In the genomic region with DNA sequence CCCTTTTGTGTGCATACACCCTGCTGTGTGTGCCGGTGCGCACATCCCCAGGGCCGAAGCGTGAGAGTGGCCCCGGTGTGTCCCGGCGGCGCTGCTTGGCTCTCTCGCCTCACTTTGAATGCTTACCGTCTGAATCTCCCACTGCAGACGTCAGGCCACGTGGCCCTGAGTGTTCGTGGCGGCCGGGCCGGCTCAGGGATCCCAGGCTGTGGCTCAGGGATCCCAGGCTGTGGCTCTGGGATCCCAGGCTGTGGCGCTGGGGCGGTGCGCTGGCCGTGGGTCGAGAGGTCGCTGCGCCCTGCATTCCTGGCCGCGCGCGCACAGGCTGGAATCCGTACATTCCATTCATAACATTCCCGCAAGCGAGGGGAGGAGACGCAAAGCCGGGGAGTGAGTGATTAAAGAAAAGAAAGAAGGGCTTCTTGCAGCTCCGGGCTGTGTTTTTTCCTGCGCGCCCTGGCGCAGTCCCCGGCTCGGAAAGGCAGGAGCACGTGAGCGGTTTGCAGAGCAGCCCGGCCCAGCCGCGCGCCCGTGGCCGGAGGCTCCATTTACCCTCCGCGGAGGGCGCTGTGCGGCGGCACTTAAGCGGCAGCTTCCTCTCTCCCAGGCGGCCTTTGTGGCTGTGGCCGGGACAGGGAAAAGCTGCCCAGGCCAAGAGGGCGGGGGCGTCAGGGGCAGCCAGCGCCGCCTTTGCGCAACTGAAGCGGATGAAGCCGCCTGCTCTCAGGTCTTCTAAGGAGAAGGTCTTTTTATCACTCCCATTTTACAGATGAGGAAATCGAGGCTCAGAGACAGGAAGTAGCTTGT, we compare ENCODE assay signal across 1 cellular context.
A peak's percentile ranks its signal among the peaks of the same experiment; 100 is the strongest.
TF ChIP-seq lines count a peak whose summit lies in the region.

No MANE protein-coding gene starts in this region.

TF ChIP-seq in HepG2, 621 proteins besides CTCF, POLR2A, EP300 and RAD21 (continued from another document and continues in another):
- no peak for TF ChIP-seq TCF12 (IDR thresholded peaks at IDR 0.05)
- TF ChIP-seq TCF12 (CRISPR knock-in tag; IDR thresholded peaks at IDR 0.05) = peak; percentile 40; the same call in 1 of the 2 replicates
- TF ChIP-seq ZFYVE20 (CRISPR knock-in tag; IDR thresholded peaks at IDR 0.05; ENCODE audit: borderline replicate concordance, low read depth) = no peak
- TF ChIP-seq ZNF674 (CRISPR knock-in tag; IDR thresholded peaks at IDR 0.05; ENCODE audit: low read depth) = no peak
- TF ChIP-seq GATA4 (IDR thresholded peaks at IDR 0.05; ENCODE audit: borderline replicate concordance, low read depth) = no peak
- peak; percentile 59; the same call in 1 of the 2 replicates for TF ChIP-seq ERF (CRISPR knock-in tag; IDR thresholded peaks at IDR 0.05)
- TF ChIP-seq HMG20A (CRISPR knock-in tag; IDR thresholded peaks at IDR 0.05; ENCODE audit: borderline replicate concordance) = peak; percentile 60; the same call in 1 of the 2 replicates
- no peak for TF ChIP-seq ZNF678 (CRISPR knock-in tag; IDR thresholded peaks at IDR 0.05)
- TF ChIP-seq NFYC (CRISPR knock-in tag; IDR thresholded peaks at IDR 0.05) = 0 out of 2 replicates have a peak, but pooled peaks have one; percentile 8
- TF ChIP-seq, protein P1, sequence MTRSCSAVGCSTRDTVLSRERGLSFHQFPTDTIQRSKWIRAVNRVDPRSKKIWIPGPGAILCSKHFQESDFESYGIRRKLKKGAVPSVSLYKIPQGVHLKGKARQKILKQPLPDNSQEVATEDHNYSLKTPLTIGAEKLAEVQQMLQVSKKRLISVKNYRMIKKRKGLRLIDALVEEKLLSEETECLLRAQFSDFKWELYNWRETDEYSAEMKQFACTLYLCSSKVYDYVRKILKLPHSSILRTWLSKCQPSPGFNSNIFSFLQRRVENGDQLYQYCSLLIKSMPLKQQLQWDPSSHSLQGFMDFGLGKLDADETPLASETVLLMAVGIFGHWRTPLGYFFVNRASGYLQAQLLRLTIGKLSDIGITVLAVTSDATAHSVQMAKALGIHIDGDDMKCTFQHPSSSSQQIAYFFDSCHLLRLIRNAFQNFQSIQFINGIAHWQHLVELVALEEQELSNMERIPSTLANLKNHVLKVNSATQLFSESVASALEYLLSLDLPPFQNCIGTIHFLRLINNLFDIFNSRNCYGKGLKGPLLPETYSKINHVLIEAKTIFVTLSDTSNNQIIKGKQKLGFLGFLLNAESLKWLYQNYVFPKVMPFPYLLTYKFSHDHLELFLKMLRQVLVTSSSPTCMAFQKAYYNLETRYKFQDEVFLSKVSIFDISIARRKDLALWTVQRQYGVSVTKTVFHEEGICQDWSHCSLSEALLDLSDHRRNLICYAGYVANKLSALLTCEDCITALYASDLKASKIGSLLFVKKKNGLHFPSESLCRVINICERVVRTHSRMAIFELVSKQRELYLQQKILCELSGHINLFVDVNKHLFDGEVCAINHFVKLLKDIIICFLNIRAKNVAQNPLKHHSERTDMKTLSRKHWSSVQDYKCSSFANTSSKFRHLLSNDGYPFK (CRISPR knock-in tag; IDR thresholded peaks at IDR 0.05; ENCODE audit: borderline replicate concordance) = peak; percentile 56
- TF ChIP-seq, protein P2, sequence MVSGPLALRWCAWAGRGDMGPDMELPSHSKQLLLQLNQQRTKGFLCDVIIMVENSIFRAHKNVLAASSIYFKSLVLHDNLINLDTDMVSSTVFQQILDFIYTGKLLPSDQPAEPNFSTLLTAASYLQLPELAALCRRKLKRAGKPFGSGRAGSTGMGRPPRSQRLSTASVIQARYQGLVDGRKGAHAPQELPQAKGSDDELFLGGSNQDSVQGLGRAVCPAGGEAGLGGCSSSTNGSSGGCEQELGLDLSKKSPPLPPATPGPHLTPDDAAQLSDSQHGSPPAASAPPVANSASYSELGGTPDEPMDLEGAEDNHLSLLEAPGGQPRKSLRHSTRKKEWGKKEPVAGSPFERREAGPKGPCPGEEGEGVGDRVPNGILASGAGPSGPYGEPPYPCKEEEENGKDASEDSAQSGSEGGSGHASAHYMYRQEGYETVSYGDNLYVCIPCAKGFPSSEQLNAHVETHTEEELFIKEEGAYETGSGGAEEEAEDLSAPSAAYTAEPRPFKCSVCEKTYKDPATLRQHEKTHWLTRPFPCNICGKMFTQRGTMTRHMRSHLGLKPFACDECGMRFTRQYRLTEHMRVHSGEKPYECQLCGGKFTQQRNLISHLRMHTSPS (CRISPR knock-in tag; IDR thresholded peaks at IDR 0.05; ENCODE audit: low read depth) = peak; percentile 66
- TF ChIP-seq ZNF792 (CRISPR knock-in tag; IDR thresholded peaks at IDR 0.05) = 0 out of 2 replicates have a peak, but pooled peaks have one; percentile 17
- peak; percentile 55; the same call in 1 of the 2 replicates for TF ChIP-seq HDAC1 (CRISPR knock-in tag; IDR thresholded peaks at IDR 0.05)
- no peak for TF ChIP-seq CENPT (CRISPR knock-in tag; IDR thresholded peaks at IDR 0.05; ENCODE audit: low read depth)
- no peak for TF ChIP-seq RNF2 (conservative IDR thresholded peaks at IDR 0.05; ENCODE audit: low read depth)
- TF ChIP-seq ZNF567 (CRISPR knock-in tag; IDR thresholded peaks at IDR 0.05; ENCODE audit: borderline replicate concordance) = 0 out of 2 replicates have a peak, but pooled peaks have one; percentile 56
- peak; percentile 63; the same call in 1 of the 2 replicates for TF ChIP-seq ZNF331 (CRISPR knock-in tag; IDR thresholded peaks at IDR 0.05)
- TF ChIP-seq MAFK (conservative IDR thresholded peaks at IDR 0.05 in 1 of 2, IDR thresholded peaks at IDR 0.05 in 1 of 2; ENCODE audit: low read length in 2 of 2) = no peak
- TF ChIP-seq MBD4 (IDR thresholded peaks at IDR 0.05; ENCODE audit: borderline replicate concordance, low read length) = no peak
- peak; percentile 34; the same call in 1 of the 2 replicates for TF ChIP-seq GLI4 (CRISPR knock-in tag; IDR thresholded peaks at IDR 0.05; ENCODE audit: borderline replicate concordance)
- TF ChIP-seq FOXC1 (CRISPR knock-in tag; IDR thresholded peaks at IDR 0.05; ENCODE audit: borderline replicate concordance) = peak; percentile 51; the same call in 1 of the 2 replicates
- TF ChIP-seq ZNF160 (CRISPR knock-in tag; IDR thresholded peaks at IDR 0.05) = no peak
- TF ChIP-seq, protein P3, sequence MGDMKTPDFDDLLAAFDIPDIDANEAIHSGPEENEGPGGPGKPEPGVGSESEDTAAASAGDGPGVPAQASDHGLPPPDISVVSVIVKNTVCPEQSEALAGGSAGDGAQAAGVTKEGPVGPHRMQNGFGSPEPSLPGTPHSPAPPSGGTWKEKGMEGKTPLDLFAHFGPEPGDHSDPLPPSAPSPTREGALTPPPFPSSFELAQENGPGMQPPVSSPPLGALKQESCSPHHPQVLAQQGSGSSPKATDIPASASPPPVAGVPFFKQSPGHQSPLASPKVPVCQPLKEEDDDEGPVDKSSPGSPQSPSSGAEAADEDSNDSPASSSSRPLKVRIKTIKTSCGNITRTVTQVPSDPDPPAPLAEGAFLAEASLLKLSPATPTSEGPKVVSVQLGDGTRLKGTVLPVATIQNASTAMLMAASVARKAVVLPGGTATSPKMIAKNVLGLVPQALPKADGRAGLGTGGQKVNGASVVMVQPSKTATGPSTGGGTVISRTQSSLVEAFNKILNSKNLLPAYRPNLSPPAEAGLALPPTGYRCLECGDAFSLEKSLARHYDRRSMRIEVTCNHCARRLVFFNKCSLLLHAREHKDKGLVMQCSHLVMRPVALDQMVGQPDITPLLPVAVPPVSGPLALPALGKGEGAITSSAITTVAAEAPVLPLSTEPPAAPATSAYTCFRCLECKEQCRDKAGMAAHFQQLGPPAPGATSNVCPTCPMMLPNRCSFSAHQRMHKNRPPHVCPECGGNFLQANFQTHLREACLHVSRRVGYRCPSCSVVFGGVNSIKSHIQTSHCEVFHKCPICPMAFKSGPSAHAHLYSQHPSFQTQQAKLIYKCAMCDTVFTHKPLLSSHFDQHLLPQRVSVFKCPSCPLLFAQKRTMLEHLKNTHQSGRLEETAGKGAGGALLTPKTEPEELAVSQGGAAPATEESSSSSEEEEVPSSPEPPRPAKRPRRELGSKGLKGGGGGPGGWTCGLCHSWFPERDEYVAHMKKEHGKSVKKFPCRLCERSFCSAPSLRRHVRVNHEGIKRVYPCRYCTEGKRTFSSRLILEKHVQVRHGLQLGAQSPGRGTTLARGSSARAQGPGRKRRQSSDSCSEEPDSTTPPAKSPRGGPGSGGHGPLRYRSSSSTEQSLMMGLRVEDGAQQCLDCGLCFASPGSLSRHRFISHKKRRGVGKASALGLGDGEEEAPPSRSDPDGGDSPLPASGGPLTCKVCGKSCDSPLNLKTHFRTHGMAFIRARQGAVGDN (CRISPR knock-in tag; IDR thresholded peaks at IDR 0.05) = peak; percentile 83
- peak; percentile 64; the same call in 1 of the 2 replicates for TF ChIP-seq ZNF317 (CRISPR knock-in tag; IDR thresholded peaks at IDR 0.05)
- TF ChIP-seq, protein P4, sequence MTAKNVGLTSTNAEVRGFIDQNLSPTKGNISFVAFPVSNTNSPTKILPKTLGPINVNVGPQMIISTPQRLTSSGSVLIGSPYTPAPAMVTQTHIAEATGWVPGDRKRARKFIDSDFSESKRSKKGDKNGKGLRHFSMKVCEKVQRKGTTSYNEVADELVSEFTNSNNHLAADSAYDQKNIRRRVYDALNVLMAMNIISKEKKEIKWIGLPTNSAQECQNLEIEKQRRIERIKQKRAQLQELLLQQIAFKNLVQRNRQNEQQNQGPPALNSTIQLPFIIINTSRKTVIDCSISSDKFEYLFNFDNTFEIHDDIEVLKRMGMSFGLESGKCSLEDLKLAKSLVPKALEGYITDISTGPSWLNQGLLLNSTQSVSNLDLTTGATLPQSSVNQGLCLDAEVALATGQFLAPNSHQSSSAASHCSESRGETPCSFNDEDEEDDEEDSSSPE (CRISPR knock-in tag; IDR thresholded peaks at IDR 0.05) = peak; percentile 62; the same call in 1 of the 2 replicates
- TF ChIP-seq MAFF (IDR thresholded peaks at IDR 0.05; ENCODE audit: low read depth, low read length) = no peak
- TF ChIP-seq, protein P5, sequence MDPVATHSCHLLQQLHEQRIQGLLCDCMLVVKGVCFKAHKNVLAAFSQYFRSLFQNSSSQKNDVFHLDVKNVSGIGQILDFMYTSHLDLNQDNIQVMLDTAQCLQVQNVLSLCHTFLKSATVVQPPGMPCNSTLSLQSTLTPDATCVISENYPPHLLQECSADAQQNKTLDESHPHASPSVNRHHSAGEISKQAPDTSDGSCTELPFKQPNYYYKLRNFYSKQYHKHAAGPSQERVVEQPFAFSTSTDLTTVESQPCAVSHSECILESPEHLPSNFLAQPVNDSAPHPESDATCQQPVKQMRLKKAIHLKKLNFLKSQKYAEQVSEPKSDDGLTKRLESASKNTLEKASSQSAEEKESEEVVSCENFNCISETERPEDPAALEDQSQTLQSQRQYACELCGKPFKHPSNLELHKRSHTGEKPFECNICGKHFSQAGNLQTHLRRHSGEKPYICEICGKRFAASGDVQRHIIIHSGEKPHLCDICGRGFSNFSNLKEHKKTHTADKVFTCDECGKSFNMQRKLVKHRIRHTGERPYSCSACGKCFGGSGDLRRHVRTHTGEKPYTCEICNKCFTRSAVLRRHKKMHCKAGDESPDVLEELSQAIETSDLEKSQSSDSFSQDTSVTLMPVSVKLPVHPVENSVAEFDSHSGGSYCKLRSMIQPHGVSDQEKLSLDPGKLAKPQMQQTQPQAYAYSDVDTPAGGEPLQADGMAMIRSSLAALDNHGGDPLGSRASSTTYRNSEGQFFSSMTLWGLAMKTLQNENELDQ (CRISPR knock-in tag; IDR thresholded peaks at IDR 0.05; ENCODE audit: borderline replicate concordance) = no peak
- TF ChIP-seq HES4 (CRISPR knock-in tag; IDR thresholded peaks at IDR 0.05; ENCODE audit: borderline replicate concordance) = 0 out of 2 replicates have a peak, but pooled peaks have one; percentile 53
- no peak for TF ChIP-seq MTF1 (CRISPR knock-in tag; IDR thresholded peaks at IDR 0.05)
- TF ChIP-seq IRF2 (CRISPR knock-in tag; IDR thresholded peaks at IDR 0.05) = 0 out of 2 replicates have a peak, but pooled peaks have one; percentile 54
- TF ChIP-seq, protein P6, sequence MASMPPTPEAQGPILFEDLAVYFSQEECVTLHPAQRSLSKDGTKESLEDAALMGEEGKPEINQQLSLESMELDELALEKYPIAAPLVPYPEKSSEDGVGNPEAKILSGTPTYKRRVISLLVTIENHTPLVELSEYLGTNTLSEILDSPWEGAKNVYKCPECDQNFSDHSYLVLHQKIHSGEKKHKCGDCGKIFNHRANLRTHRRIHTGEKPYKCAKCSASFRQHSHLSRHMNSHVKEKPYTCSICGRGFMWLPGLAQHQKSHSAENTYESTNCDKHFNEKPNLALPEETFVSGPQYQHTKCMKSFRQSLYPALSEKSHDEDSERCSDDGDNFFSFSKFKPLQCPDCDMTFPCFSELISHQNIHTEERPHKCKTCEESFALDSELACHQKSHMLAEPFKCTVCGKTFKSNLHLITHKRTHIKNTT (CRISPR knock-in tag; IDR thresholded peaks at IDR 0.05) = no peak
- TF ChIP-seq ZNF747 (CRISPR knock-in tag; IDR thresholded peaks at IDR 0.05; ENCODE audit: borderline replicate concordance) = peak; percentile 40; the same call in 1 of the 2 replicates
- peak; percentile 64; the same call in 1 of the 2 replicates for TF ChIP-seq ZMYM4 (CRISPR knock-in tag; IDR thresholded peaks at IDR 0.05)
- peak; percentile 54 for TF ChIP-seq IKZF4 (CRISPR knock-in tag; IDR thresholded peaks at IDR 0.05; ENCODE audit: borderline replicate concordance, low read depth, not compliant biosample characterization)
- TF ChIP-seq ZNF33A (CRISPR knock-in tag; IDR thresholded peaks at IDR 0.05; ENCODE audit: borderline replicate concordance) = no peak
- TF ChIP-seq ZNF605 (CRISPR knock-in tag; IDR thresholded peaks at IDR 0.05) = no peak
- TF ChIP-seq, protein P7, sequence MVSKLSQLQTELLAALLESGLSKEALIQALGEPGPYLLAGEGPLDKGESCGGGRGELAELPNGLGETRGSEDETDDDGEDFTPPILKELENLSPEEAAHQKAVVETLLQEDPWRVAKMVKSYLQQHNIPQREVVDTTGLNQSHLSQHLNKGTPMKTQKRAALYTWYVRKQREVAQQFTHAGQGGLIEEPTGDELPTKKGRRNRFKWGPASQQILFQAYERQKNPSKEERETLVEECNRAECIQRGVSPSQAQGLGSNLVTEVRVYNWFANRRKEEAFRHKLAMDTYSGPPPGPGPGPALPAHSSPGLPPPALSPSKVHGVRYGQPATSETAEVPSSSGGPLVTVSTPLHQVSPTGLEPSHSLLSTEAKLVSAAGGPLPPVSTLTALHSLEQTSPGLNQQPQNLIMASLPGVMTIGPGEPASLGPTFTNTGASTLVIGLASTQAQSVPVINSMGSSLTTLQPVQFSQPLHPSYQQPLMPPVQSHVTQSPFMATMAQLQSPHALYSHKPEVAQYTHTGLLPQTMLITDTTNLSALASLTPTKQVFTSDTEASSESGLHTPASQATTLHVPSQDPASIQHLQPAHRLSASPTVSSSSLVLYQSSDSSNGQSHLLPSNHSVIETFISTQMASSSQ (IDR thresholded peaks at IDR 0.05; ENCODE audit: low read depth) = no peak
- TF ChIP-seq, protein P7 (CRISPR knock-in tag; IDR thresholded peaks at IDR 0.05; ENCODE audit: borderline replicate concordance) = peak; percentile 47; the same call in 1 of the 2 replicates
- TF ChIP-seq ZNF260 (CRISPR knock-in tag; IDR thresholded peaks at IDR 0.05; ENCODE audit: borderline replicate concordance, low read depth) = no peak
- TF ChIP-seq FOSL2 (CRISPR knock-in tag; IDR thresholded peaks at IDR 0.05) = no peak
